Comparison of ENCODE assay signal across 20 cellular contexts in the genomic region with DNA sequence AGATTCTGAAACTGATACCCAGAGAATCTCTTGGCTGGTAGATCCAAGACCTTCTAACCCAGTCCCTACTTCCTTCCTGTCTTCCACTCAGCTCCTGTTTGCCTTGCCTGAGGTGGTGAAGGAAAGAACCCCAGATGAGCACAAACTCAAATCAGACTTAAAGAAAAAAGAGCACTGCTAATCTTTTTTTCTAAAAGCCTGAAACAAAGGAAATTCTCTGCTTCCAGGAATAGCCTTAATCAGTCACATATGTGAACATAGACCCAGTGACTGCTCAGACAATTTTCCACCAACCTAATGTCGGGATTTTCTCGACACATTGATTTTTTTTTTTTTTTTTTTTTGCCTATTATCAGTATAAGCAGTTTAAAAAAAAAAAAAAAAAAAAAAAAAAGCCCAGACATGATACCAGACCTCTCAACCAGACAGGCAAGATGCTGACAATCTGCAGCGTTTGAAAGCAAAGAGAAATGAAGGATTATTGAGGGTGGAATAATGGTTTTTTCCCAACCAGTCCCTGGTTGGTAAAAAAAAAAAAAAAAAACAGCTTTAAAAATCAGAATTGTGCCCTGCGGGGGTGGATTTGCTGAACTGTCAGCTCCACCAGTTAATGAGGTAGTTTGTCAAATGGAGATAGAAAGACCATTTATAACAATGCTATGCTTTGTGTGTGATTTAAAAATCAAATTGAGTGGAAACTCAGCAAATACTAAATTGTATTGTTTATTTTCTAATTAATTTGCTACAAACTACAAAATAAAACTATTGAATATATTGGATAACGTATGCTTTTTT.
A peak's percentile ranks its signal among the peaks of the same experiment; 100 is the strongest.
DNase-seq lines count a peak whose midpoint lies in the region; ATAC-seq, FAIRE-seq and TF ChIP-seq lines count a peak whose summit lies in the region.
"Had no signal": no experiment of that assay in that cellular context is flagged by ENCODE, and none has a peak within 500 bp of the region (broad histone marks: within the 10 kb centered on the region; RNA-seq: fewer than 3 reads in every experiment).

No MANE protein-coding gene starts in this region.

- no peaks in the 10 kb centered on the region for H3K79me1 ChIP-seq in H1 (ENCODE audit: low read depth, low read length)

- H3K4me1 ChIP-seq in H1 (replicated peaks in 1 of 4; ENCODE audit: control insufficient read depth in 3 of 4, insufficient read depth in 4 of 4, low read length in 3 of 4), result peaks cover 0 to 16% (median 5%) of the 10 kb centered on the region in 4 experiments; a peak in 3 of 7 replicates
- peaks cover 26% of the 10 kb centered on the region for H3K4me1 ChIP-seq in neural progenitor cell

- 83% methylated on average over 2 of the region's 5 CpGs; no CpG with 5 or more reads in 1 of the 2 experiments for WGBS in H1 (ENCODE audit: extremely low coverage in 1 of 2, insufficient coverage in 1 of 2, insufficient read length in 1 of 2, insufficient replicate concordance in 2 of 2, low coverage in 1 of 2, low lambda C conversion rate in 2 of 2, missing lambda C conversion rate in 1 of 2), 2 experiments

- 0 out of 2 replicates have a peak overlapping the region, but pooled peaks have one; percentile 32 for H2BK12ac ChIP-seq in H1 (ENCODE audit: low read depth, low read length)

- TF ChIP-seq RAD21 in H1 (IDR thresholded peaks at IDR 0.05 in 1 of 2, conservative IDR thresholded peaks at IDR 0.05 in 1 of 2; ENCODE audit: low read depth in 2 of 2, low read length in 2 of 2), result no peak

- H3K4me3 Mint-ChIP-seq in neural progenitor cell, result no peak overlapping the region

- H3K18ac ChIP-seq in H1 (ENCODE audit: extremely low read depth, low read length), result no peak overlapping the region

- no peak for FAIRE-seq in H1 (lab: Jason Lieb, UNC)
- FAIRE-seq: GM12878, GM18507 had no signal

- H3K23me2 ChIP-seq in H1 (ENCODE audit: low read depth, low read length), result no peaks in the 10 kb centered on the region

- no peak overlapping the region for H2BK20ac ChIP-seq in H1 (ENCODE audit: low read length)

- H3K27ac ChIP-seq in H1 (ENCODE audit: low read depth, low read length) (no peak overlapping the region), neural progenitor cell (no peak overlapping the region)
- H3K27ac ChIP-seq: RWPE1, SJCRH30 had no signal

- H2AFZ ChIP-seq in H1 (ENCODE audit: low read length) (no peak overlapping the region), neural progenitor cell (replicated peaks) (no peak overlapping the region)

- H4K91ac ChIP-seq in H1 (replicated peaks; ENCODE audit: insufficient read length, low read length), result no peak overlapping the region

- H3K36me3 ChIP-seq in H1 (ENCODE audit: control insufficient read depth in 2 of 4, insufficient read depth in 4 of 4, low read length in 3 of 4), result no peaks in the 10 kb centered on the region; a peak in 1 of 8 replicates
- no peaks in the 10 kb centered on the region for H3K36me3 ChIP-seq in neural progenitor cell
- no peaks in the 10 kb centered on the region for H3K36me3 ChIP-seq in MG63
- H3K36me3 ChIP-seq: SJCRH30 had no signal

- H3K27ac Mint-ChIP-seq in neural progenitor cell, result no peak overlapping the region

- CTCF ChIA-PET in H1 (lab: Charles Lee; ENCODE audit: partially characterized antibody), result interaction anchor here (0.8 kb wide), 1 partner anchor 15 kb away, joined by 3 read pairs; no protein-coding TSS in a partner anchor

- H3K4me1 Mint-ChIP-seq in neural progenitor cell, result peaks cover 4% of the 10 kb centered on the region

- no peak overlapping the region for H3K56ac ChIP-seq in H1 (replicated peaks; ENCODE audit: insufficient read length, low read depth, low read length)

- POLR2A ChIA-PET in H1 (lab: Charles Lee; ENCODE audit: partially characterized antibody), result interaction anchor here (1.0 kb wide), 1 partner anchor 15 kb away, joined by 3 read pairs; no protein-coding TSS in a partner anchor

- H3K36me3 Mint-ChIP-seq in neural progenitor cell, result peaks cover 2% of the 10 kb centered on the region

- TF ChIP-seq EP300 in H1 (IDR thresholded peaks at IDR 0.05; ENCODE audit: borderline replicate concordance in 1 of 2, low read depth in 2 of 2, low read length in 2 of 2), result no peak

- H3F3A ChIP-seq in neural progenitor cell (ENCODE audit: low read depth), result peaks cover 9% of the 10 kb centered on the region

- H3K4me2 ChIP-seq in H1 (ENCODE audit: insufficient read depth in 1 of 2, low read depth in 2 of 2, low read length in 2 of 2) (no peak overlapping the region), neural progenitor cell (peak overlapping the region; percentile 37)

- H3K14ac ChIP-seq in H1 (ENCODE audit: insufficient read length), result no peak overlapping the region

- no peak overlapping the region for H2BK120ac ChIP-seq in H1 (replicated peaks; ENCODE audit: low read depth, low read length)

- no peak for TF ChIP-seq POLR2A in H1 (IDR thresholded peaks at IDR 0.05; ENCODE audit: control extremely low read depth in 1 of 2, low read depth in 2 of 2, low read length in 2 of 2)

- H3K4me3 ChIP-seq in H1 (ENCODE audit: extremely low read depth in 1 of 4, insufficient read depth in 2 of 4, low read depth in 3 of 4, low read length in 4 of 4), result no peak overlapping the region
- no peak overlapping the region for H3K4me3 ChIP-seq in neural progenitor cell
- H3K4me3 ChIP-seq in MG63, result no peak overlapping the region
- H3K4me3 ChIP-seq: GM12878, SJCRH30 had no signal

- no peak for ATAC-seq in HG03025 (IDR thresholded peaks at IDR 0.05; ENCODE audit: low FRiP score, unreplicated experiment)
- ATAC-seq: GM12878 had no signal

- no peak overlapping the region for H2BK15ac ChIP-seq in H1 (ENCODE audit: low read length)

- peaks cover 4 to 7% of the 10 kb centered on the region in 2 experiments; a peak in 2 of 4 replicates for H3K9me3 ChIP-seq in H1 (ENCODE audit: insufficient read depth in 2 of 2, low read depth in 1 of 2, low read length in 1 of 2)
- peaks cover 8% of the 10 kb centered on the region for H3K9me3 ChIP-seq in neural progenitor cell (ENCODE audit: low read depth)
- no peaks in the 10 kb centered on the region; the same call in 1 of the 2 replicates for H3K9me3 ChIP-seq in MG63
- H3K9me3 ChIP-seq: SJCRH30 had no signal

- peaks cover 2% of the 10 kb centered on the region for H3K27me3 Mint-ChIP-seq in neural progenitor cell (ENCODE audit: insufficient read depth, low read depth)

- no peak overlapping the region for H3K4ac ChIP-seq in H1 (replicated peaks; ENCODE audit: insufficient read length, low read depth, low read length)

- no peak overlapping the region for H3K9ac ChIP-seq in H1 (replicated peaks in 1 of 4; ENCODE audit: extremely low read depth in 1 of 4, low read depth in 3 of 4, low read length in 3 of 4)
- H3K9ac ChIP-seq in neural progenitor cell, result no peak overlapping the region

- H3K27me3 ChIP-seq in H1 (replicated peaks in 1 of 4; ENCODE audit: control insufficient read depth in 3 of 4, extremely low read depth in 1 of 4, insufficient read depth in 3 of 4, low read length in 3 of 4), result no peaks in the 10 kb centered on the region
- H3K27me3 ChIP-seq in neural progenitor cell, result no peaks in the 10 kb centered on the region
- H3K27me3 ChIP-seq in MG63, result no peaks in the 10 kb centered on the region
- H3K27me3 ChIP-seq: SJCRH30 had no signal

- no peak for TF ChIP-seq CTCF in H1 (IDR thresholded peaks at IDR 0.05; ENCODE audit: control extremely low read depth in 1 of 3, insufficient read depth in 1 of 3, low read depth in 1 of 3, low read length in 3 of 3)
- TF ChIP-seq CTCF in neural progenitor cell (IDR thresholded peaks at IDR 0.05), result no peak

- H3K9me3 Mint-ChIP-seq in neural progenitor cell, result peaks cover 12% of the 10 kb centered on the region

- no peak overlapping the region for H4K8ac ChIP-seq in H1 (ENCODE audit: extremely low read depth, insufficient read depth, low read length)

- H4K20me1 ChIP-seq in H1 (replicated peaks in 1 of 2; ENCODE audit: control insufficient read depth in 1 of 2, insufficient read depth in 2 of 2, low read length in 2 of 2) (no peaks in the 10 kb centered on the region), neural progenitor cell (ENCODE audit: low read depth) (no peaks in the 10 kb centered on the region)

- no peak overlapping the region for H4K5ac ChIP-seq in H1 (ENCODE audit: insufficient read length, low read depth, low read length)

- peak; percentile 97 for DNase-seq in COLO829 (ENCODE audit: low spot score)
- peak; percentile 30 for DNase-seq in NCI-H1048 (lab: John Stamatoyannopoulos, UW)
- DNase-seq in H1 (ENCODE audit: low read depth in 1 of 2, low spot score in 2 of 2), result no peak
- DNase-seq in neural progenitor cell (ENCODE audit: low spot score), result peak; percentile 28
- no peak for DNase-seq in MG63
- DNase-seq in stimulated activated naive CD4-positive, alpha-beta T cell (lab: John Stamatoyannopoulos, UW), result no peak
- no peak for DNase-seq in medulla oblongata (ENCODE audit: extremely low spot score)
- DNase-seq: C1 segment of cervical spinal cord; DND-41; GDM1; GOT3; NCI-H1092 treated with DMSO at 0.1 percent for 48 hours; NCI-H187; NCI-H446 treated with DMSO at 0.1 percent for 48 hours; NK-92 treated with Interleukin-12 subunit alpha and Interleukin-12 subunit beta, amount 100 ng/mL, for 24 hours; SJCRH30 had no signal

- H2AK5ac ChIP-seq in H1 (ENCODE audit: low read depth, low read length), result no peak overlapping the region

- H3K23ac ChIP-seq in H1 (ENCODE audit: insufficient read length), result no peak overlapping the region

- H2BK5ac ChIP-seq in H1 (ENCODE audit: low read depth, low read length), result no peak overlapping the region

- H3K79me2 ChIP-seq in H1 (ENCODE audit: control insufficient read depth in 1 of 2, insufficient read depth in 2 of 2, low read length in 2 of 2) (no peaks in the 10 kb centered on the region), neural progenitor cell (ENCODE audit: low read depth) (no peaks in the 10 kb centered on the region)

TF ChIP-seq in H1, 55 proteins besides CTCF, POLR2A, EP300 and RAD21:
- no peak for TF ChIP-seq KDM4A (IDR thresholded peaks at IDR 0.05; ENCODE audit: low read depth, low read length, severe bottlenecking)
- TF ChIP-seq, protein P1, sequence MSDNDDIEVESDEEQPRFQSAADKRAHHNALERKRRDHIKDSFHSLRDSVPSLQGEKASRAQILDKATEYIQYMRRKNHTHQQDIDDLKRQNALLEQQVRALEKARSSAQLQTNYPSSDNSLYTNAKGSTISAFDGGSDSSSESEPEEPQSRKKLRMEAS (IDR thresholded peaks at IDR 0.05), result no peak
- 0 out of 2 replicates have a peak, but pooled peaks have one; percentile 28 for TF ChIP-seq KDM1A (IDR thresholded peaks at IDR 0.05; ENCODE audit: borderline replicate concordance, low read length)
- TF ChIP-seq BRCA1 (IDR thresholded peaks at IDR 0.05; ENCODE audit: low read depth, low read length), result no peak
- no peak for TF ChIP-seq POLR2AphosphoS5 (IDR thresholded peaks at IDR 0.05; ENCODE audit: low read depth, low read length)

Comparison
In these comparisons a context has a peak if more than half of its experiments do, and no peak if none do; other contexts are left out.
1. DNase-seq: peak in COLO829 (single experiment), NCI-H1048 (single experiment) and neural progenitor cell (single experiment); none in H1 (0 of 2), MG63 (single experiment), stimulated activated naive CD4-positive, alpha-beta T cell (0 of 6) and medulla oblongata (single experiment).